ENCODE assay signal across 8 cellular contexts in genomic region chrX:48574270-48575266, GRCh38. TPM values are rescaled to one million over a fixed set of nuclear protein-coding genes. Genes with fewer than 3 reads are reported as not detected.
DNase-seq lines count a peak whose midpoint lies in the region; ATAC-seq and TF ChIP-seq lines count a peak whose summit lies in the region.

Gene RBM3 (plus strand): TSS chrX:48574484. CDS start chrX:48575181, 697 bp downstream.

- peak within 1 kb of the TSS; percentile 67 for H3K4me3 ChIP-seq in suprapubic skin

- peaks cover 21% of the 10 kb centered on the region for H3K4me1 ChIP-seq in suprapubic skin

- TF ChIP-seq EP300 in suprapubic skin (IDR thresholded peaks at IDR 0.05) = no peak

- no peaks in the 10 kb centered on the region for H3K27me3 Mint-ChIP-seq in activated naive CD4-positive, alpha-beta T cell treated with anti-CD3 and anti-CD28 coated beads, Interleukin-2, amount 50 U/mL, for 24 hours

- H3K4me1 Mint-ChIP-seq in activated naive CD4-positive, alpha-beta T cell treated with anti-CD3 and anti-CD28 coated beads, Interleukin-2, amount 50 U/mL, for 24 hours = peaks cover 18% of the 10 kb centered on the region

- DNase-seq in NCI-H1092 treated with DMSO at 0.1 percent for 48 hours (lab: John Stamatoyannopoulos, UW) (peak; percentile 97), globus pallidus (ENCODE audit: low spot score) (peak; percentile 93), occipital lobe (lab: John Stamatoyannopoulos, UW) (peak; percentile 84), suprapubic skin (ENCODE audit: low spot score in 2 of 2) (peak; percentile 96 to 97)

- peak; percentile 47 for TF ChIP-seq POLR2A in GM10847 (IDR thresholded peaks at IDR 0.05; ENCODE audit: extremely low read depth, insufficient read length)
- TF ChIP-seq POLR2A in suprapubic skin (IDR thresholded peaks at IDR 0.05) = peak in 1 of 2 donors; percentile 88

- H3K4me3 Mint-ChIP-seq in activated naive CD4-positive, alpha-beta T cell treated with anti-CD3 and anti-CD28 coated beads, Interleukin-2, amount 50 U/mL, for 24 hours = peak within 1 kb of the TSS; percentile 99

- no peaks in the 10 kb centered on the region for H3K9me3 Mint-ChIP-seq in activated naive CD4-positive, alpha-beta T cell treated with anti-CD3 and anti-CD28 coated beads, Interleukin-2, amount 50 U/mL, for 24 hours

- H3K36me3 Mint-ChIP-seq in activated naive CD4-positive, alpha-beta T cell treated with anti-CD3 and anti-CD28 coated beads, Interleukin-2, amount 50 U/mL, for 24 hours = peaks cover 12% of the 10 kb centered on the region

- TF ChIP-seq CTCF in suprapubic skin (IDR thresholded peaks at IDR 0.05) = peak in 1 of 2 donors; percentile 36

- H3K27ac ChIP-seq in suprapubic skin = peak within 1 kb of the TSS; percentile 99

- peaks cover 25% of the 10 kb centered on the region for H3K36me3 ChIP-seq in suprapubic skin

- peak; percentile 83 for ATAC-seq in HG02588 (IDR thresholded peaks at IDR 0.05; ENCODE audit: unreplicated experiment)
- ATAC-seq in SK-N-SH treated with all-trans-retinoic acid at 6 μM for 48 hours = peak; percentile 98

- WGBS in suprapubic skin = 34% methylated on average over 55 of the region's 71 CpGs

- H3K9me3 ChIP-seq in suprapubic skin = no peaks in the 10 kb centered on the region

- peak within 1 kb of the TSS; percentile 100 for H3K27ac Mint-ChIP-seq in activated naive CD4-positive, alpha-beta T cell treated with anti-CD3 and anti-CD28 coated beads, Interleukin-2, amount 50 U/mL, for 24 hours

- no peaks in the 10 kb centered on the region for H3K27me3 ChIP-seq in suprapubic skin

TF ChIP-seq in SK-N-SH treated with all-trans-retinoic acid at 6 μM for 48 hours, 23 proteins besides CTCF, POLR2A, EP300 and RAD21:
- TF ChIP-seq SNAI2 (CRISPR knock-in tag; IDR thresholded peaks at IDR 0.05) (no peak), GLIS3 (CRISPR knock-in tag; IDR thresholded peaks at IDR 0.05) (0 out of 2 replicates have a peak, but pooled peaks have one; percentile 70)

RNA-seq across cellular contexts. Expression of gene RBM3, which starts in this region (rescaled TPM):
- total RNA-seq in occipital lobe (172 TPM), suprapubic skin (100 to 1,000 TPM; 167 to 245 (median 204) TPM)

Comparison
In these comparisons a context has a peak if more than half of its experiments do, and no peak if none do; other contexts are left out.
1. Peak in every context shown above with its lines: DNase-seq, ATAC-seq, H3K4me3 ChIP-seq and H3K27ac ChIP-seq.